16 cellular contexts compared by ENCODE assay signal in genomic region chr3:172174396-172175253, GRCh38.
DNase-seq lines count a peak whose midpoint lies in the region; FAIRE-seq and TF ChIP-seq lines count a peak whose summit lies in the region.
"Had no signal": no experiment of that assay in that cellular context is flagged by ENCODE, and none has a peak within 500 bp of the region (broad histone marks: within the 10 kb centered on the region; RNA-seq: fewer than 3 reads in every experiment).

No MANE protein-coding gene starts in this region.

- H3K4me2 ChIP-seq in astrocyte (ENCODE audit: low read length) = peak overlapping the region; percentile 25

- H3K4me1 Mint-ChIP-seq in astrocyte (ENCODE audit: low read depth, unreplicated experiment) (peaks cover 81% of the 10 kb centered on the region), immature natural killer cell (peaks cover 83 to 97% of the 10 kb centered on the region in 2 donors), progenitor cell of endocrine pancreas (ENCODE audit: low read depth) (peaks cover 53% of the 10 kb centered on the region)

- H3K9ac ChIP-seq in astrocyte (ENCODE audit: low read length) = peak overlapping the region; percentile 7

- H3K27me3 ChIP-seq in astrocyte (ENCODE audit: insufficient read depth, low read length) = no peaks in the 10 kb centered on the region

- H3K79me2 ChIP-seq in astrocyte (ENCODE audit: insufficient read depth, low read length) = peaks cover 98% of the 10 kb centered on the region

- H3K36me3 Mint-ChIP-seq in astrocyte (ENCODE audit: low read depth, unreplicated experiment) (peaks cover 9% of the 10 kb centered on the region), immature natural killer cell (peaks cover 0 to 4% (median 0%) of the 10 kb centered on the region in 3 donors), progenitor cell of endocrine pancreas (ENCODE audit: insufficient read depth) (peaks cover 10% of the 10 kb centered on the region)

- H3K27me3 Mint-ChIP-seq in astrocyte (ENCODE audit: low read depth, unreplicated experiment) (no peaks in the 10 kb centered on the region), immature natural killer cell (ENCODE audit: low read depth in 3 of 3) (peaks cover 0 to 5% (median 0%) of the 10 kb centered on the region in 3 donors), progenitor cell of endocrine pancreas (no peaks in the 10 kb centered on the region)
- H3K27me3 Mint-ChIP-seq: stimulated activated naive B cell treated with anti-CD40 and anti-IgM and Interleukin-4, amounts not matched to agents 10 μg/mL and 1 μg/mL and 100 μg/mL, for 72 hours had no signal

- TF ChIP-seq CTCF in HEK293 (tag by site-specific recombination; IDR thresholded peaks at IDR 0.05) (no peak), astrocyte (IDR thresholded peaks at IDR 0.05; ENCODE audit: insufficient read depth, low read depth, low read length) (no peak), progenitor cell of endocrine pancreas (IDR thresholded peaks at IDR 0.05; ENCODE audit: unreplicated experiment) (no peak)

- FAIRE-seq in astrocyte (lab: Jason Lieb, UNC) = no peak
- FAIRE-seq: TTC549 had no signal

- peak; percentile 50 for DNase-seq in astrocyte (ENCODE audit: low read depth)
- no peak for DNase-seq in immature natural killer cell
- DNase-seq in progenitor cell of endocrine pancreas (ENCODE audit: low spot score, unreplicated experiment) = no peak
- DNase-seq in cerebellar nuclear complex (lab: John Stamatoyannopoulos, UW) = no peak
- DNase-seq in activated effector memory CD4-positive, alpha-beta T cell treated with Interleukin-2 at 50 U/mL for 16 hours = no peak
- no peak for DNase-seq in NCI-H748 (lab: John Stamatoyannopoulos, UW; ENCODE audit: unreplicated experiment)
- no peak for DNase-seq in NCI-H146 (lab: John Stamatoyannopoulos, UW)
- DNase-seq: KG1; lower lobe of right lung; NCI-H187 treated with DMSO at 0.1 percent for 48 hours; posterior cingulate gyrus; SIG-M5; stimulated activated CD4-positive, alpha-beta T cell treated with anti-CD3 and anti-CD28 coated beads, Interleukin-4, amount 100 ng/mL, for 1 hour; stimulated activated naive B cell treated with anti-CD40 and anti-IgM and Interleukin-4, amounts not matched to agents 10 μg/mL and 1 μg/mL and 100 μg/mL, for 72 hours had no signal

- H3K9me3 ChIP-seq in HEK293 (ENCODE audit: control insufficient read depth, insufficient read depth, low read depth, low read length) (no peaks in the 10 kb centered on the region), astrocyte (ENCODE audit: insufficient read depth, low read depth, low read length) (no peaks in the 10 kb centered on the region)
- H3K9me3 ChIP-seq: lower lobe of right lung had no signal

- H3K27ac ChIP-seq in HEK293 (ENCODE audit: extremely low read depth, low read depth, low read length) (no peak overlapping the region), astrocyte (ENCODE audit: low read depth, low read length) (no peak overlapping the region)

- H3K4me1 ChIP-seq in HEK293 (ENCODE audit: control insufficient read depth, insufficient read depth, low read length) (peaks cover 8% of the 10 kb centered on the region), astrocyte (ENCODE audit: insufficient read depth, low read length) (peaks cover 29% of the 10 kb centered on the region)

- H2AFZ ChIP-seq in astrocyte (ENCODE audit: low read depth, low read length) = no peak overlapping the region

- H3K36me3 ChIP-seq in HEK293 (ENCODE audit: control insufficient read depth in 2 of 2, insufficient read depth in 1 of 2, low read length in 2 of 2) (no peaks in the 10 kb centered on the region), astrocyte (ENCODE audit: insufficient read depth, low read length) (no peaks in the 10 kb centered on the region)
- H3K36me3 ChIP-seq: lower lobe of right lung had no signal

- POLR2A ChIA-PET in HEK293 (lab: Yijun Ruan, JAX) = no interaction called here

- H3K9me3 Mint-ChIP-seq in astrocyte (ENCODE audit: unreplicated experiment) = no peaks in the 10 kb centered on the region
- no peaks in the 10 kb centered on the region for H3K9me3 Mint-ChIP-seq in immature natural killer cell
- no peaks in the 10 kb centered on the region for H3K9me3 Mint-ChIP-seq in progenitor cell of endocrine pancreas (ENCODE audit: low read depth)
- H3K9me3 Mint-ChIP-seq: stimulated activated naive B cell treated with anti-CD40 and anti-IgM and Interleukin-4, amounts not matched to agents 10 μg/mL and 1 μg/mL and 100 μg/mL, for 72 hours had no signal

- H3K4me3 Mint-ChIP-seq in astrocyte (ENCODE audit: unreplicated experiment) (peak overlapping the region; percentile 47), immature natural killer cell (peak overlapping the region; percentile 78 to 85 (median 78)), progenitor cell of endocrine pancreas (ENCODE audit: low read depth) (no peak overlapping the region)
- H3K4me3 Mint-ChIP-seq: stimulated activated naive B cell treated with anti-CD40 and anti-IgM and Interleukin-4, amounts not matched to agents 10 μg/mL and 1 μg/mL and 100 μg/mL, for 72 hours had no signal

- H3K4me3 ChIP-seq in HEK293 (ENCODE audit: low read depth, low read length) (no peak overlapping the region), astrocyte (ENCODE audit: insufficient read depth, low read depth, low read length) (no peak overlapping the region)
- H3K4me3 ChIP-seq: lower lobe of right lung had no signal

- CTCF ChIA-PET in HEK293 (lab: Yijun Ruan, JAX) = no interaction called here

- peaks cover 83% of the 10 kb centered on the region for H4K20me1 ChIP-seq in astrocyte (ENCODE audit: insufficient read depth, low read length)

- H3K27ac Mint-ChIP-seq in astrocyte (ENCODE audit: unreplicated experiment) (peak overlapping the region; percentile 84), immature natural killer cell (peak overlapping the region; percentile 55 to 92 (median 82)), progenitor cell of endocrine pancreas (peak overlapping the region; percentile 84)
- H3K27ac Mint-ChIP-seq: stimulated activated naive B cell treated with anti-CD40 and anti-IgM and Interleukin-4, amounts not matched to agents 10 μg/mL and 1 μg/mL and 100 μg/mL, for 72 hours had no signal

TF ChIP-seq in HEK293, 187 proteins besides CTCF, POLR2A, EP300 and RAD21:
- TF ChIP-seq PRDM1 (tag by site-specific recombination; IDR thresholded peaks at IDR 0.05) (peak; percentile 54; the same call in 1 of the 2 replicates), ZBTB48 (tag by site-specific recombination; IDR thresholded peaks at IDR 0.05) (no peak)
